Comparison of ENCODE assay signal across 9 cellular contexts in the genomic region with DNA sequence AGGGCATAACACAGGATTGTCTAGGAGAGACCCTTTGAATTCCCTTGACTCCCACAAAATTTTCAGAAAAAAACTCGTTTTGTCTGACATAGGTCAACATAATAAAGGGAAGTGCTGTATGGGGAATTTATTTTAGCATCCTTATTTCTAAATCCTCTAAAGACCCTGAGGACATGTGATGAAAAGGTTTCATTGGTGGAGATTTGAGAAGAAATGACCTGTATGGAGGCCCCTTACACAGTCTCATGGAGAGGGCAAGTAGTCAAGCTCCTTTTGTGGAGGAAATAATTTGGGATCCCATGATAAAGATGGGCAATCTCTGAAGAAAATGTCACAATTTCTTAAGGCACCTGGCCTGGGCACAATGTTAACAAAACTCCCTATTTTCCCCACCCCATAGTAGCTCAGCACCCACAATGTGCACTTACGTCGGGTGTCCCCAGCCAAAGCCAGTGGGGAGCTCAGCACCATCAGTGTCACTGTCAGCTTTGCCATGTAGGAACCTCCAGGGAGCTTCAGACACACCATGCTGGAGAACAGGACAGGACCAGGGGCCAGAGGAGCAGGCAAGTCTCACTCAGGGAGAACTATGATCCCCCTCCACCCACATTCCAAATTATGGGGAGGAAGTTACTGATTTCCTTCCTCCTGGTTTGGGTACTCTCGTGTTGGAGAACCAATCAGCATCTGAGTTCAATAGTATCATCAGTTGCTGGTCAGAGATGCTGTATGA. TPM values are rescaled to one million over a fixed set of nuclear protein-coding genes. Genes with fewer than 3 reads are reported as not detected.
DNase-seq lines count a peak whose midpoint lies in the region; ATAC-seq and TF ChIP-seq lines count a peak whose summit lies in the region.
"Had no signal": no experiment of that assay in that cellular context is flagged by ENCODE, and none has a peak within 500 bp of the region (broad histone marks: within the 10 kb centered on the region; RNA-seq: fewer than 3 reads in every experiment).

A gene (minus strand): TSS at position 591 of the 733 bp plus-strand sequence. CDS start 63 bp downstream, at position 528.

- H3K36me3 ChIP-seq in CD8-positive, alpha-beta T cell (ENCODE audit: insufficient read depth, low read length): no peaks in the 10 kb centered on the region

- H3K4me1 Mint-ChIP-seq in CD8-positive, alpha-beta T cell (ENCODE audit: low read depth): peaks cover 5% of the 10 kb centered on the region
- H3K4me1 Mint-ChIP-seq in progenitor cell of endocrine pancreas (ENCODE audit: low read depth): no peaks in the 10 kb centered on the region

- H3K27me3 ChIP-seq in CD8-positive, alpha-beta T cell (ENCODE audit: insufficient read depth, low read length): no peaks in the 10 kb centered on the region

- no peaks in the 10 kb centered on the region for H3K9me3 ChIP-seq in CD8-positive, alpha-beta T cell (ENCODE audit: low read length)

- TF ChIP-seq CTCF in CD8-positive, alpha-beta T cell (IDR thresholded peaks at IDR 0.05): no peak
- no peak for TF ChIP-seq CTCF in progenitor cell of endocrine pancreas (IDR thresholded peaks at IDR 0.05; ENCODE audit: unreplicated experiment)

- H3K4me3 Mint-ChIP-seq in CD8-positive, alpha-beta T cell: peak within 1 kb of the TSS; percentile 78
- H3K4me3 Mint-ChIP-seq in progenitor cell of endocrine pancreas (ENCODE audit: low read depth): no peak within 1 kb of the TSS

- H3K27ac ChIP-seq in CD8-positive, alpha-beta T cell (ENCODE audit: low read depth, low read length): no peak within 1 kb of the TSS

- no peaks in the 10 kb centered on the region for H3K9me3 Mint-ChIP-seq in CD8-positive, alpha-beta T cell
- peaks cover 2% of the 10 kb centered on the region for H3K9me3 Mint-ChIP-seq in progenitor cell of endocrine pancreas (ENCODE audit: low read depth)

- H3K36me3 Mint-ChIP-seq in CD8-positive, alpha-beta T cell: no peaks in the 10 kb centered on the region
- no peaks in the 10 kb centered on the region for H3K36me3 Mint-ChIP-seq in progenitor cell of endocrine pancreas (ENCODE audit: insufficient read depth)

- peak; percentile 66 for ATAC-seq in CD8-positive, alpha-beta T cell
- ATAC-seq in GM21528 (IDR thresholded peaks at IDR 0.05; ENCODE audit: low FRiP score, unreplicated experiment) (peak; percentile 46), left colon (peak; percentile 58)

- POLR2A ChIA-PET in CD8-positive, alpha-beta T cell (lab: Charles Lee): no interaction called here

- H3K4me1 ChIP-seq in CD8-positive, alpha-beta T cell (ENCODE audit: insufficient read depth, low read length): no peaks in the 10 kb centered on the region

- H3K27ac Mint-ChIP-seq in CD8-positive, alpha-beta T cell: peak within 1 kb of the TSS; percentile 32
- no peak within 1 kb of the TSS for H3K27ac Mint-ChIP-seq in progenitor cell of endocrine pancreas

- H3K27me3 Mint-ChIP-seq in CD8-positive, alpha-beta T cell (ENCODE audit: low read depth): peaks cover 4% of the 10 kb centered on the region
- H3K27me3 Mint-ChIP-seq in progenitor cell of endocrine pancreas: peaks cover 25% of the 10 kb centered on the region

- CTCF ChIA-PET in CD8-positive, alpha-beta T cell (lab: Charles Lee): no interaction called here

- H3K4me3 ChIP-seq in CD8-positive, alpha-beta T cell (ENCODE audit: low read depth, low read length): no peak within 1 kb of the TSS

- DNase-seq in CD8-positive, alpha-beta T cell: peak in 1 of 7 experiments; percentile 4
- DNase-seq in UCSD-AML1 (lab: John Stamatoyannopoulos, UW; ENCODE audit: unreplicated experiment) (peak; percentile 23), left colon (no peak), DMS79 treated with DMSO at 0.1 percent for 48 hours (lab: John Stamatoyannopoulos, UW) (no peak), DMS153 (lab: John Stamatoyannopoulos, UW) (no peak), progenitor cell of endocrine pancreas (ENCODE audit: low spot score, unreplicated experiment) (no peak), HCEC 1CT (no peak)

- intact Hi-C loops in CD8-positive, alpha-beta T cell (cut with DNase I, micrococcal nuclease): loop anchor here in 1 of 2 experiments (2.0 kb wide), 1 partner anchor 41 kb away; no protein-coding TSS in a partner anchor
- intact Hi-C loops in left colon (cut with DNase I, micrococcal nuclease): no loop called here

RNA-seq across cellular contexts. Expression of the gene that starts here (rescaled TPM):
- total RNA-seq in CD8-positive, alpha-beta T cell: 10 to 100 TPM in 1 of 2 experiments, 1 to 10 TPM in 1; 9.3 to 10.1 TPM
- total RNA-seq in left colon (100 to 1,000 TPM in 1 of 2 donors, 10 to 100 TPM in 1; 15.6 to 121 TPM), progenitor cell of endocrine pancreas (0.60 and 0.71 TPM in 2 replicates)
- total RNA-seq: pulmonary artery endothelial cell had no signal
